22 cellular contexts compared by ENCODE assay signal in the genomic region with DNA sequence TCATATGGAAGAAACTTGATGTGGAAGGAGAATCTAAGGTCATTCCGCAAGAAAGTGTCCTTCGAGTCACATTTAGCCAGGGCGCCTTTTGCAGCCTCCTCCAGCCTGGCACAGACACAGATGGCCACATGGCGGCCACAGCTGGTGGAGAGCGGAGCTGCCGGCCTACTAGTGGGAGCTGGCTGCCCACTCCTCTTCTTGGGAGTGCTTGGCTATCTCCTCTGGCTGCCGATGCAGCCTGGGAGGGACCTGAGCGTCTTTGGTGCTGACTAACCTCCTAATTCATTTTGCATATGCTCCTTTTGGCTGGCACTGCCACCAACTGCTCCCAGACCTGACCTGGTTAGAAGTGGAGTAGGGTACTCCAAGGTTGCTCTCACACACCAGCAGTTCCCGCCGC.
"Had no signal": no experiment of that assay in that cellular context is flagged by ENCODE, and none has a peak within 500 bp of the region (broad histone marks: within the 10 kb centered on the region; RNA-seq: fewer than 3 reads in every experiment).

No MANE protein-coding gene starts in this region.

- ATAC-seq: activated CD8-positive, alpha-beta T cell treated with anti-CD3 and anti-CD28 coated beads, Interleukin-2, amount 10 ng/mL, durations not matched to agents 7 days and 5 days; body of pancreas; natural killer cell had no signal

- H3K9me3 ChIP-seq: body of pancreas, esophagus squamous epithelium, left ventricle myocardium inferior, tibial nerve had no signal

- DNase-seq: activated B cell treated with CpG ODN at 0.5 μM for 24 hours; activated CD4-positive, alpha-beta T cell treated with anti-CD3 and anti-CD28 coated beads for 48 hours; activated CD8-positive, alpha-beta memory T cell treated with anti-CD3 and anti-CD28 coated beads, Interleukin-2, amount 50 U/mL, for 4 hours; activated CD8-positive, alpha-beta T cell treated with anti-CD3 and anti-CD28 coated beads, Interleukin-2, amount 10 ng/mL, durations not matched to agents 7 days and 5 days; activated gamma-delta T cell; activated naive CD8-positive, alpha-beta T cell treated with anti-CD3 and anti-CD28 coated beads for 36 hours; activated T-cell treated with anti-CD3 and anti-CD28 coated beads, Interleukin-2, amount 50 U/mL, for 48 hours; amygdala; body of pancreas; effector CD4-positive, alpha-beta T cell; esophagus squamous epithelium; hippocampal formation; left ventricle myocardium inferior; natural killer cell; nucleus accumbens; stimulated activated CD4-positive, alpha-beta T cell treated with anti-CD3 and anti-CD28 coated beads, Interleukin-15, amount 100 ng/mL, for 24 hours; stimulated activated CD4-positive, alpha-beta T cell treated with anti-CD3 and anti-CD28 coated beads, Interleukin-4, amount 100 ng/mL, for 1 hour; stimulated activated naive CD4-positive, alpha-beta T cell had no signal

- H3K36me3 ChIP-seq: esophagus squamous epithelium, left ventricle myocardium inferior, tibial nerve had no signal

- H3K27me3 Mint-ChIP-seq: activated B cell treated with CpG ODN at 0.5 μM for 24 hours; activated naive CD8-positive, alpha-beta T cell treated with anti-CD3 and anti-CD28 coated beads for 36 hours had no signal

- H3K36me3 Mint-ChIP-seq: activated naive CD8-positive, alpha-beta T cell treated with anti-CD3 and anti-CD28 coated beads for 36 hours; natural killer cell had no signal

- H3K4me1 ChIP-seq: body of pancreas, esophagus squamous epithelium, left ventricle myocardium inferior, tibial nerve had no signal

- H3K4me3 ChIP-seq: body of pancreas, coronary artery, esophagus squamous epithelium, left ventricle myocardium inferior, skin epidermis, tibial nerve had no signal

- H3K9me3 Mint-ChIP-seq: activated B cell treated with CpG ODN at 0.5 μM for 24 hours, natural killer cell had no signal

- H3K4me3 Mint-ChIP-seq: activated B cell treated with CpG ODN at 0.5 μM for 24 hours; activated CD8-positive, alpha-beta T cell treated with anti-CD3 and anti-CD28 coated beads, Interleukin-2, amount 10 ng/mL, durations not matched to agents 7 days and 5 days; activated naive CD8-positive, alpha-beta T cell treated with anti-CD3 and anti-CD28 coated beads for 36 hours; natural killer cell had no signal

- H3K27me3 ChIP-seq: body of pancreas, esophagus squamous epithelium, tibial nerve had no signal

- H3K27ac Mint-ChIP-seq: activated B cell treated with CpG ODN at 0.5 μM for 24 hours; activated CD8-positive, alpha-beta T cell treated with anti-CD3 and anti-CD28 coated beads, Interleukin-2, amount 10 ng/mL, durations not matched to agents 7 days and 5 days; activated naive CD8-positive, alpha-beta T cell treated with anti-CD3 and anti-CD28 coated beads for 36 hours; natural killer cell had no signal

- H3K27ac ChIP-seq: body of pancreas, coronary artery, esophagus squamous epithelium, left ventricle myocardium inferior, skin epidermis, tibial nerve had no signal

- FAIRE-seq: endothelial cell of umbilical vein had no signal

- H3K4me1 Mint-ChIP-seq: activated B cell treated with CpG ODN at 0.5 μM for 24 hours; activated naive CD8-positive, alpha-beta T cell treated with anti-CD3 and anti-CD28 coated beads for 36 hours; natural killer cell had no signal
